1 cellular context compared by ENCODE assay signal in the genomic region with DNA sequence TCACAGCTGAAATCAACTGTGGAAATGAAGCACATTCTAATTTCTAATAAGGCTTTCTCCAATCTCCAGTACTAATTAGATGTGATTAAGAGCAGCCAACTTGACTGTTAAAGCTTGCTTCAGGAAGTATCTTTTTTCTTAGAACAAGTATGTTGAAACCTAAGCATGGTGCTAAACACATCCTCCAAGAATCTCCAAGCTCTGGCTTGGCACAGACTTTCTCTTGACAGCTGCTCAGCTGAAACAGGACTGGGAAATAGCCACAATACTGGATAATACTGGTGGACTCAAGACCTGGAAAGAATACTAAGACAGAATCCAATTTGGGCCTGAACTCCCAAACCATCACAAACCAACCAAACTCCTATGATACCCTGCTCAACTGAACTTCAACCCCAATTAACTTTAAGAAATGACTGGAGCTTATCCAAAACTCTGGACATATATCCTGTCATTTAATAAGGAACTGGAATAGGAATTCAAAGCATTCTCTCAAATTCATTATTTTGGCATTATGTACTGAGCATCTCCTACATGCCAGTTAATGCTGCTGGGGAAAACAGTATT.
TF ChIP-seq lines count a peak whose summit lies in the region.

No MANE protein-coding gene starts in this region.

TF ChIP-seq in A549, 52 proteins besides CTCF, POLR2A, EP300 and RAD21 (continued from another document):
- TF ChIP-seq ZSCAN20 (CRISPR knock-in tag; IDR thresholded peaks at IDR 0.05), result no peak
- no peak for TF ChIP-seq FOSB (CRISPR knock-in tag; IDR thresholded peaks at IDR 0.05)
- TF ChIP-seq NFE2L2 (conservative IDR thresholded peaks at IDR 0.05; ENCODE audit: low read length), result no peak
- no peak for TF ChIP-seq EHMT2 (IDR thresholded peaks at IDR 0.05; ENCODE audit: low read depth)
- no peak for TF ChIP-seq CBX2 (IDR thresholded peaks at IDR 0.05; ENCODE audit: borderline replicate concordance, low read depth)
- TF ChIP-seq TP53 (CRISPR knock-in tag; IDR thresholded peaks at IDR 0.05), result no peak
- no peak for TF ChIP-seq EHF (CRISPR knock-in tag; IDR thresholded peaks at IDR 0.05)
